In the genomic region with DNA sequence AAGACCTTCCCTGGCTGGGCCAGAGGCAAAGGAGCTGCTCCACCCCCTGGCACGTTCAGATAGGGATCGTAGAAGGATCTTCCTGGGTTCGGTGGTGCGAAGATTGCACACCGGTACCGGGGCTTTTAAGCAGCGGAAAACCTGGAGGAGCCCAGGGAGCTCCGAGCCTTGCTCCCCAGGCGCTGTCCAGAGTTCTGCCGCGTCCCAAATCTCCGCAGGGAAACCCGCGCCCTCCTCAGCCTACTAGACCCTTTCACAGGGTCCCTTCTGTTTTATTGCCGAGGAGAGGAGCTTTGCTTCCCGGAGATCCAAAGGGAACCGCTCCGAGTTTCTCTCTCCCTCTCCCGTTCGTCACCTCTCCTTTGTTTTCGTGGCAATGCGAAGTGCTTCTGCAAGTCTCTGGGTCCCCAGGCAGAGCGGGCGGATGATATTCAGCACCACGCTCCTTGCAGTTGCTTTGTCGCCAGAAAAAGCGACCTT, we compare ENCODE assay signal across 1 cellular context.
TF ChIP-seq lines count a peak whose summit lies in the region.

No MANE protein-coding gene starts in this region.

TF ChIP-seq in HEK293, 187 proteins besides CTCF, POLR2A, EP300 and RAD21 (continued from another document):
- TF ChIP-seq, protein P1, sequence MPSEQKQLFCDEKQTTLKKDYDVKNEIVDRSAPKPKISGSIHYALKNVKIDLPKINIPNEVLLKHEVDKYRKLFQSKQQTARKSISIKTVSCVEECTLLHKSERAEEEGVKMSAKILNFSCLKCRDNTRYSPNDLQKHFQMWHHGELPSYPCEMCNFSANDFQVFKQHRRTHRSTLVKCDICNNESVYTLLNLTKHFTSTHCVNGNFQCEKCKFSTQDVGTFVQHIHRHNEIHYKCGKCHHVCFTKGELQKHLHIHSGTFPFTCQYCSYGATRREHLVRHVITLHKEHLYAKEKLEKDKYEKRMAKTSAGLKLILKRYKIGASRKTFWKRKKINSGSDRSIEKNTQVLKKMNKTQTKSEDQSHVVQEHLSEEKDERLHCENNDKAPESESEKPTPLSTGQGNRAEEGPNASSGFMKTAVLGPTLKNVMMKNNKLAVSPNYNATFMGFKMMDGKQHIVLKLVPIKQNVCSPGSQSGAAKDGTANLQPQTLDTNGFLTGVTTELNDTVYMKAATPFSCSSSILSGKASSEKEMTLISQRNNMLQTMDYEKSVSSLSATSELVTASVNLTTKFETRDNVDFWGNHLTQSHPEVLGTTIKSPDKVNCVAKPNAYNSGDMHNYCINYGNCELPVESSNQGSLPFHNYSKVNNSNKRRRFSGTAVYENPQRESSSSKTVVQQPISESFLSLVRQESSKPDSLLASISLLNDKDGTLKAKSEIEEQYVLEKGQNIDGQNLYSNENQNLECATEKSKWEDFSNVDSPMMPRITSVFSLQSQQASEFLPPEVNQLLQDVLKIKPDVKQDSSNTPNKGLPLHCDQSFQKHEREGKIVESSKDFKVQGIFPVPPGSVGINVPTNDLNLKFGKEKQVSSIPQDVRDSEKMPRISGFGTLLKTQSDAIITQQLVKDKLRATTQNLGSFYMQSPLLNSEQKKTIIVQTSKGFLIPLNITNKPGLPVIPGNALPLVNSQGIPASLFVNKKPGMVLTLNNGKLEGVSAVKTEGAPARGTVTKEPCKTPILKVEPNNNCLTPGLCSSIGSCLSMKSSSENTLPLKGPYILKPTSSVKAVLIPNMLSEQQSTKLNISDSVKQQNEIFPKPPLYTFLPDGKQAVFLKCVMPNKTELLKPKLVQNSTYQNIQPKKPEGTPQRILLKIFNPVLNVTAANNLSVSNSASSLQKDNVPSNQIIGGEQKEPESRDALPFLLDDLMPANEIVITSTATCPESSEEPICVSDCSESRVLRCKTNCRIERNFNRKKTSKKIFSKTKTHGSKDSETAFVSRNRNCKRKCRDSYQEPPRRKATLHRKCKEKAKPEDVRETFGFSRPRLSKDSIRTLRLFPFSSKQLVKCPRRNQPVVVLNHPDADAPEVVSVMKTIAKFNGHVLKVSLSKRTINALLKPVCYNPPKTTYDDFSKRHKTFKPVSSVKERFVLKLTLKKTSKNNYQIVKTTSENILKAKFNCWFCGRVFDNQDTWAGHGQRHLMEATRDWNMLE (tag by site-specific recombination; conservative IDR thresholded peaks at IDR 0.05; ENCODE audit: low read depth) = no peak
- no peak for TF ChIP-seq ZNF302 (tag by site-specific recombination; IDR thresholded peaks at IDR 0.05; ENCODE audit: low read depth)
- no peak for TF ChIP-seq KLF16 (tag by site-specific recombination; IDR thresholded peaks at IDR 0.05)
- no peak for TF ChIP-seq SP7 (tag by site-specific recombination; IDR thresholded peaks at IDR 0.05)
- TF ChIP-seq ZNF777 (tag by site-specific recombination; IDR thresholded peaks at IDR 0.05; ENCODE audit: borderline replicate concordance) = no peak
- TF ChIP-seq SALL2 (tag by site-specific recombination; IDR thresholded peaks at IDR 0.05; ENCODE audit: borderline replicate concordance) = no peak
- TF ChIP-seq ZEB2 (tag by site-specific recombination; IDR thresholded peaks at IDR 0.05) = no peak
- TF ChIP-seq, protein P2, sequence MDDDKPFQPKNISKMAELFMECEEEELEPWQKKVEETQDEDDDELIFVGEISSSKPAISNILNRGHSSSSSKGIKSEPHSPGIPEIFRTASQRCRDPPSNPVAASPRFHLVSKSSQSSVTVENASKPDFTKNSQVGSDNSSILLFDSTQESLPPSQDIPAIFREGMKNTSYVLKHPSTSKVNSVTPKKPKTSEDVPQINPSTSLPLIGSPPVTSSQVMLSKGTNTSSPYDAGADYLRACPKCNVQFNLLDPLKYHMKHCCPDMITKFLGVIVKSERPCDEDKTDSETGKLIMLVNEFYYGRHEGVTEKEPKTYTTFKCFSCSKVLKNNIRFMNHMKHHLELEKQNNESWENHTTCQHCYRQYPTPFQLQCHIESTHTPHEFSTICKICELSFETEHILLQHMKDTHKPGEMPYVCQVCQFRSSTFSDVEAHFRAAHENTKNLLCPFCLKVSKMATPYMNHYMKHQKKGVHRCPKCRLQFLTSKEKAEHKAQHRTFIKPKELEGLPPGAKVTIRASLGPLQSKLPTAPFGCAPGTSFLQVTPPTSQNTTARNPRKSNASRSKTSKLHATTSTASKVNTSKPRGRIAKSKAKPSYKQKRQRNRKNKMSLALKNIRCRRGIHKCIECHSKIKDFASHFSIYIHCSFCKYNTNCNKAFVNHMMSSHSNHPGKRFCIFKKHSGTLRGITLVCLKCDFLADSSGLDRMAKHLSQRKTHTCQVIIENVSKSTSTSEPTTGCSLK (tag by site-specific recombination; IDR thresholded peaks at IDR 0.05) = no peak
- no peak for TF ChIP-seq HOXA7 (CRISPR knock-in tag; IDR thresholded peaks at IDR 0.05; ENCODE audit: borderline replicate concordance)
- TF ChIP-seq ZBTB21 (tag by site-specific recombination; IDR thresholded peaks at IDR 0.05) = no peak
